ENCODE assay signal across 3 cellular contexts in genomic region chr16:20409398-20410152, GRCh38.
TF ChIP-seq lines count a peak whose summit lies in the region.

TSS of gene ACSM5 (plus strand) at chr16:20409534. CDS start at chr16:20411485, 1,951 bp downstream.

TF ChIP-seq in SK-N-SH, 30 proteins besides CTCF, POLR2A, EP300 and RAD21 (continued from another document):
- no peak for TF ChIP-seq MAX (IDR thresholded peaks at IDR 0.05; ENCODE audit: low read depth)
- TF ChIP-seq GABPA (IDR thresholded peaks at IDR 0.05; ENCODE audit: low read depth): no peak
- no peak for TF ChIP-seq USF2 (IDR thresholded peaks at IDR 0.05; ENCODE audit: borderline replicate concordance, low read depth, low read length)
- TF ChIP-seq EZH2phosphoT487 (IDR thresholded peaks at IDR 0.05; ENCODE audit: borderline replicate concordance, low read depth): no peak

TF ChIP-seq in SK-N-SH treated with all-trans-retinoic acid at 6 μM for 48 hours, 23 proteins besides CTCF, POLR2A, EP300 and RAD21 (continued from another document):
- TF ChIP-seq ZNF8 (CRISPR knock-in tag; IDR thresholded peaks at IDR 0.05) (no peak), ZNF70 (CRISPR knock-in tag; IDR thresholded peaks at IDR 0.05) (no peak), POU6F1 (CRISPR knock-in tag; IDR thresholded peaks at IDR 0.05; ENCODE audit: borderline replicate concordance, low read depth) (no peak), ZNF565 (CRISPR knock-in tag; conservative IDR thresholded peaks at IDR 0.05; ENCODE audit: low read depth) (no peak), ISL1 (CRISPR knock-in tag; IDR thresholded peaks at IDR 0.05) (no peak), RARB (CRISPR knock-in tag; IDR thresholded peaks at IDR 0.05) (no peak), PPARA (CRISPR knock-in tag; IDR thresholded peaks at IDR 0.05; ENCODE audit: borderline replicate concordance) (no peak), CREB5 (CRISPR knock-in tag; IDR thresholded peaks at IDR 0.05; ENCODE audit: low read depth) (no peak), ESRRG (CRISPR knock-in tag; IDR thresholded peaks at IDR 0.05) (no peak), TSHZ2 (CRISPR knock-in tag; IDR thresholded peaks at IDR 0.05) (no peak), ZC3H10 (CRISPR knock-in tag; IDR thresholded peaks at IDR 0.05) (no peak)

TF ChIP-seq in HepG2, 621 proteins besides CTCF, POLR2A, EP300 and RAD21 (continued from another document and continues in another):
- TF ChIP-seq ZKSCAN1 (IDR thresholded peaks at IDR 0.05; ENCODE audit: low read length): peak; percentile 44; the same call in 1 of the 2 replicates
- peak; percentile 47; the same call in 1 of the 2 replicates for TF ChIP-seq THAP9 (CRISPR knock-in tag; IDR thresholded peaks at IDR 0.05; ENCODE audit: borderline replicate concordance)
- no peak; the same call in none of the 2 replicates for TF ChIP-seq MAX (IDR thresholded peaks at IDR 0.05)
- TF ChIP-seq NFIB (CRISPR knock-in tag; IDR thresholded peaks at IDR 0.05; ENCODE audit: borderline replicate concordance): no peak
- TF ChIP-seq FOXC1 (CRISPR knock-in tag; IDR thresholded peaks at IDR 0.05; ENCODE audit: borderline replicate concordance): no peak
- TF ChIP-seq HDAC6 (IDR thresholded peaks at IDR 0.05; ENCODE audit: low read depth, low read length): no peak
- peak; percentile 54; the same call in 1 of the 2 replicates for TF ChIP-seq SP4 (CRISPR knock-in tag; IDR thresholded peaks at IDR 0.05)
- 0 out of 2 replicates have a peak, but pooled peaks have one; percentile 18 for TF ChIP-seq BCL6 (CRISPR knock-in tag; IDR thresholded peaks at IDR 0.05)
- 0 out of 2 replicates have a peak, but pooled peaks have one; percentile 40 for TF ChIP-seq ZSCAN25 (CRISPR knock-in tag; IDR thresholded peaks at IDR 0.05)
- no peak for TF ChIP-seq NRL (CRISPR knock-in tag; IDR thresholded peaks at IDR 0.05; ENCODE audit: borderline replicate concordance)
- no peak for TF ChIP-seq ELF1 (CRISPR knock-in tag; IDR thresholded peaks at IDR 0.05)
- TF ChIP-seq ZNF737 (CRISPR knock-in tag; IDR thresholded peaks at IDR 0.05; ENCODE audit: borderline replicate concordance): no peak
- peak; percentile 35; the same call in 1 of the 2 replicates for TF ChIP-seq THRA (CRISPR knock-in tag; IDR thresholded peaks at IDR 0.05; ENCODE audit: borderline replicate concordance)
- 0 out of 2 replicates have a peak, but pooled peaks have one; percentile 7 for TF ChIP-seq ZNF501 (CRISPR knock-in tag; IDR thresholded peaks at IDR 0.05)
- peak; percentile 42; the same call in 1 of the 2 replicates for TF ChIP-seq ZNF768 (CRISPR knock-in tag; IDR thresholded peaks at IDR 0.05)
- TF ChIP-seq PHF21A (CRISPR knock-in tag; IDR thresholded peaks at IDR 0.05): peak; percentile 32; the same call in 1 of the 2 replicates
- no peak for TF ChIP-seq SOX13 (IDR thresholded peaks at IDR 0.05)
- TF ChIP-seq SOX13 (CRISPR knock-in tag; conservative IDR thresholded peaks at IDR 0.05 in 1 of 2, IDR thresholded peaks at IDR 0.05 in 1 of 2): peak in 1 of 2 experiments; percentile 30; a peak in 1 of 4 replicates
- 0 out of 2 replicates have a peak, but pooled peaks have one; percentile 4 for TF ChIP-seq ZNF264 (CRISPR knock-in tag; IDR thresholded peaks at IDR 0.05)
- no peak for TF ChIP-seq ZNF329 (CRISPR knock-in tag; IDR thresholded peaks at IDR 0.05; ENCODE audit: low read depth)
- no peak for TF ChIP-seq PRPF4 (IDR thresholded peaks at IDR 0.05; ENCODE audit: low read depth, low read length, poor library complexity, severe bottlenecking)
- TF ChIP-seq SMAD3 (CRISPR knock-in tag; IDR thresholded peaks at IDR 0.05): no peak
- TF ChIP-seq ZNF317 (CRISPR knock-in tag; IDR thresholded peaks at IDR 0.05): 0 out of 2 replicates have a peak, but pooled peaks have one; percentile 14
- no peak for TF ChIP-seq ZBTB20 (CRISPR knock-in tag; IDR thresholded peaks at IDR 0.05; ENCODE audit: borderline replicate concordance, low read depth)
- TF ChIP-seq ZBTB42 (CRISPR knock-in tag; IDR thresholded peaks at IDR 0.05): peak; percentile 64; the same call in 1 of the 2 replicates
- TF ChIP-seq PITX1 (CRISPR knock-in tag; IDR thresholded peaks at IDR 0.05): no peak
- peak; percentile 73 for TF ChIP-seq POLR2AphosphoS5 (IDR thresholded peaks at IDR 0.05; ENCODE audit: low read depth, low read length)
- peak; percentile 31; the same call in 1 of the 2 replicates for TF ChIP-seq SAP130 (CRISPR knock-in tag; IDR thresholded peaks at IDR 0.05; ENCODE audit: low read depth)
- TF ChIP-seq SNRNP70 (IDR thresholded peaks at IDR 0.05; ENCODE audit: low read depth, low read length): no peak
- TF ChIP-seq CERS6 (CRISPR knock-in tag; IDR thresholded peaks at IDR 0.05): no peak
- peak; percentile 84 for TF ChIP-seq ZFY (CRISPR knock-in tag; IDR thresholded peaks at IDR 0.05)
- TF ChIP-seq ZBTB25 (CRISPR knock-in tag; IDR thresholded peaks at IDR 0.05): no peak
- no peak for TF ChIP-seq ZNF142 (CRISPR knock-in tag; IDR thresholded peaks at IDR 0.05)
- peak; percentile 44; the same call in 1 of the 2 replicates for TF ChIP-seq MED1 (CRISPR knock-in tag; IDR thresholded peaks at IDR 0.05)
- no peak for TF ChIP-seq ZNF17 (CRISPR knock-in tag; IDR thresholded peaks at IDR 0.05)
- peak; percentile 46; the same call in 1 of the 2 replicates for TF ChIP-seq SALL1 (CRISPR knock-in tag; IDR thresholded peaks at IDR 0.05)
- 0 out of 2 replicates have a peak, but pooled peaks have one; percentile 68 for TF ChIP-seq HNRNPL (IDR thresholded peaks at IDR 0.05; ENCODE audit: low read depth, low read length)
- 0 out of 2 replicates have a peak, but pooled peaks have one; percentile 17 for TF ChIP-seq ZNF331 (CRISPR knock-in tag; IDR thresholded peaks at IDR 0.05)
- TF ChIP-seq GATAD2A (CRISPR knock-in tag; IDR thresholded peaks at IDR 0.05): peak; percentile 60
- 0 out of 2 replicates have a peak, but pooled peaks have one; percentile 54 for TF ChIP-seq ZNF230 (CRISPR knock-in tag; IDR thresholded peaks at IDR 0.05)
- TF ChIP-seq ZNF670 (CRISPR knock-in tag; IDR thresholded peaks at IDR 0.05; ENCODE audit: borderline replicate concordance): no peak
- TF ChIP-seq NR3C1 (CRISPR knock-in tag; IDR thresholded peaks at IDR 0.05): no peak
- TF ChIP-seq FOXO1 (CRISPR knock-in tag; IDR thresholded peaks at IDR 0.05): peak; percentile 16
- TF ChIP-seq ZNF292 (CRISPR knock-in tag; IDR thresholded peaks at IDR 0.05; ENCODE audit: borderline replicate concordance, low read depth): peak; percentile 93; the same call in 1 of the 2 replicates
- 0 out of 2 replicates have a peak, but pooled peaks have one; percentile 51 for TF ChIP-seq ZNF343 (CRISPR knock-in tag; IDR thresholded peaks at IDR 0.05)
- peak; percentile 42; the same call in 1 of the 2 replicates for TF ChIP-seq KAT8 (CRISPR knock-in tag; IDR thresholded peaks at IDR 0.05)
- TF ChIP-seq MIER2 (CRISPR knock-in tag; IDR thresholded peaks at IDR 0.05): peak; percentile 32; the same call in 1 of the 2 replicates
- TF ChIP-seq FOXP4 (CRISPR knock-in tag; IDR thresholded peaks at IDR 0.05): no peak
